In genomic region chrX:36898301-36898700, GRCh38 we compare ENCODE assay signal across 8 cellular contexts.
DNase-seq lines count a peak whose midpoint lies in the region; ATAC-seq and TF ChIP-seq lines count a peak whose summit lies in the region.
"Had no signal": no experiment of that assay in that cellular context is flagged by ENCODE, and none has a peak within 500 bp of the region (broad histone marks: within the 10 kb centered on the region; RNA-seq: fewer than 3 reads in every experiment).

No MANE protein-coding gene starts in this region.

- H3K36me3 ChIP-seq in WERI-Rb-1 = no peaks in the 10 kb centered on the region

- ATAC-seq in GM18498 (IDR thresholded peaks at IDR 0.05; ENCODE audit: unreplicated experiment) (peak; percentile 48), HG03066 (IDR thresholded peaks at IDR 0.05; ENCODE audit: low read depth, unreplicated experiment) (peak; percentile 65), HG02973 (IDR thresholded peaks at IDR 0.05; ENCODE audit: unreplicated experiment) (no peak)

- peak; percentile 67 for TF ChIP-seq CTCF in WERI-Rb-1 (IDR thresholded peaks at IDR 0.05; ENCODE audit: low read depth, low read length)
- TF ChIP-seq CTCF in neural crest cell (conservative IDR thresholded peaks at IDR 0.05) = peak; percentile 61

- no peak overlapping the region for H3K4me3 Mint-ChIP-seq in neural crest cell
- H3K4me3 Mint-ChIP-seq: dendritic cell treated with granulocyte-macrophage colony-stimulating factor and Interleukin-4, amounts not matched to agents 40 ng/mL and 50 ng/mL, for 4 days had no signal

- no peaks in the 10 kb centered on the region for H3K4me1 Mint-ChIP-seq in neural crest cell

- H3K36me3 Mint-ChIP-seq in neural crest cell (ENCODE audit: low read depth) = no peaks in the 10 kb centered on the region

- no peaks in the 10 kb centered on the region for H3K27me3 ChIP-seq in WERI-Rb-1 (ENCODE audit: insufficient read depth, low read depth, severe bottlenecking)

- H3K4me3 ChIP-seq in WERI-Rb-1 (ENCODE audit: low read depth, low read length) = no peak overlapping the region

- DNase-seq in WERI-Rb-1 = no peak
- DNase-seq in neural crest cell (ENCODE audit: low read depth, low spot score) = no peak
- DNase-seq in NCI-H146 (lab: John Stamatoyannopoulos, UW) = no peak
- no peak for DNase-seq in activated CD4-positive, alpha-beta T cell treated with anti-CD3 and anti-CD28 coated beads, Interleukin-2, amount 50 U/mL, for 1 hour

- no peak overlapping the region for H3K27ac ChIP-seq in WERI-Rb-1

- H3K9me3 ChIP-seq in WERI-Rb-1 (ENCODE audit: severe bottlenecking) = no peaks in the 10 kb centered on the region

- H3K27me3 Mint-ChIP-seq in neural crest cell (ENCODE audit: low read depth) = no peaks in the 10 kb centered on the region
- H3K27me3 Mint-ChIP-seq: dendritic cell treated with granulocyte-macrophage colony-stimulating factor and Interleukin-4, amounts not matched to agents 40 ng/mL and 50 ng/mL, for 4 days had no signal

- H3K9me3 Mint-ChIP-seq in neural crest cell = peaks cover 10% of the 10 kb centered on the region
- H3K9me3 Mint-ChIP-seq: dendritic cell treated with granulocyte-macrophage colony-stimulating factor and Interleukin-4, amounts not matched to agents 40 ng/mL and 50 ng/mL, for 4 days had no signal

- H3K27ac Mint-ChIP-seq in neural crest cell (ENCODE audit: unreplicated experiment) = no peak overlapping the region
- H3K27ac Mint-ChIP-seq: dendritic cell treated with granulocyte-macrophage colony-stimulating factor and Interleukin-4, amounts not matched to agents 40 ng/mL and 50 ng/mL, for 4 days had no signal
